Comparison of ENCODE assay signal across 13 cellular contexts in genomic region chr5:139707445-139708003, GRCh38. TPM values are rescaled to one million over a fixed set of nuclear protein-coding genes. Genes with fewer than 3 reads are reported as not detected.
DNase-seq lines count a peak whose midpoint lies in the region; ATAC-seq lines count a peak whose summit lies in the region.
"Had no signal": no experiment of that assay in that cellular context is flagged by ENCODE, and none has a peak within 500 bp of the region (broad histone marks: within the 10 kb centered on the region; RNA-seq: fewer than 3 reads in every experiment).

No MANE protein-coding gene starts in this region.

- peaks cover 0 to 43% (median 7%) of the 10 kb centered on the region in 4 donors for H3K4me1 Mint-ChIP-seq in CD4-positive, CD25-positive, alpha-beta regulatory T cell
- H3K4me1 Mint-ChIP-seq in naive B cell: peaks cover 32 to 49% (median 48%) of the 10 kb centered on the region in 3 donors

- H3K9me3 Mint-ChIP-seq in CD4-positive, CD25-positive, alpha-beta regulatory T cell: peaks cover 0 to 6% (median 0%) of the 10 kb centered on the region in 7 donors
- peaks cover 0 to 2% (median 0%) of the 10 kb centered on the region in 7 donors for H3K9me3 Mint-ChIP-seq in naive B cell

- peak overlapping the region in 2 of 4 donors; percentile 14 to 20 for H3K4me3 Mint-ChIP-seq in CD4-positive, CD25-positive, alpha-beta regulatory T cell
- peak overlapping the region in 2 of 8 donors; percentile 45 to 61 for H3K4me3 Mint-ChIP-seq in naive B cell

- H3K27me3 ChIP-seq in CD4-positive, CD25-positive, alpha-beta regulatory T cell (ENCODE audit: control insufficient read depth, insufficient read depth, low read length): peaks cover 3% of the 10 kb centered on the region
- peaks cover 4% of the 10 kb centered on the region for H3K27me3 ChIP-seq in HUES64 (ENCODE audit: insufficient read depth, low read length)
- H3K27me3 ChIP-seq: tibial artery had no signal

- DNase-seq in CD4-positive, CD25-positive, alpha-beta regulatory T cell: no peak
- DNase-seq in cerebellar cortex (ENCODE audit: low spot score) (peak; percentile 71), naive B cell (no peak), cerebellar nuclear complex (lab: John Stamatoyannopoulos, UW) (no peak), NCI-H2227 (lab: John Stamatoyannopoulos, UW; ENCODE audit: unreplicated experiment) (no peak)
- no peak for DNase-seq in activated effector memory CD4-positive, alpha-beta T cell treated with anti-CD3 and anti-CD28 coated beads, Interleukin-2, amount 50 U/mL, for 16 hours
- DNase-seq: MM.1S; sigmoid colon; stimulated activated CD8-positive, alpha-beta memory T cell treated with anti-CD3 and anti-CD28 coated beads, Interleukin-4, amount 100 ng/mL, for 48 hours; tibial artery had no signal

- H3K9me3 ChIP-seq in CD4-positive, CD25-positive, alpha-beta regulatory T cell (ENCODE audit: control insufficient read depth in 2 of 2, low read length in 2 of 2): no peaks in the 10 kb centered on the region
- H3K9me3 ChIP-seq in HUES64 (ENCODE audit: insufficient read depth, low read depth, low read length): no peaks in the 10 kb centered on the region
- H3K9me3 ChIP-seq: sigmoid colon, tibial artery had no signal

- H3K36me3 ChIP-seq in CD4-positive, CD25-positive, alpha-beta regulatory T cell (ENCODE audit: control insufficient read depth, insufficient read depth, low read length): no peaks in the 10 kb centered on the region
- H3K36me3 ChIP-seq in HUES64 (ENCODE audit: insufficient read depth, low read length): no peaks in the 10 kb centered on the region
- H3K36me3 ChIP-seq: sigmoid colon, tibial artery had no signal

- H3K27ac ChIP-seq in CD4-positive, CD25-positive, alpha-beta regulatory T cell (ENCODE audit: insufficient read depth, low read length, poor library complexity, severe bottlenecking): no peak overlapping the region
- H3K27ac ChIP-seq in HUES64 (ENCODE audit: low read depth, low read length): peak overlapping the region; percentile 44; the same call in 1 of the 2 replicates

- no peak for ATAC-seq in CD4-positive, CD25-positive, alpha-beta regulatory T cell (ENCODE audit: low read depth in 2 of 2)
- no peak for ATAC-seq in naive B cell (ENCODE audit: low read depth in 2 of 2)
- no peak for ATAC-seq in GM18868 (IDR thresholded peaks at IDR 0.05; ENCODE audit: unreplicated experiment)

- H3K27me3 Mint-ChIP-seq in CD4-positive, CD25-positive, alpha-beta regulatory T cell: peaks cover 27% of the 10 kb centered on the region
- H3K27me3 Mint-ChIP-seq in naive B cell: peaks cover 3 to 12% (median 5%) of the 10 kb centered on the region in 3 donors

- 41% methylated on average over 3 of the region's 5 CpGs for WGBS in HUES64

- H3K27ac Mint-ChIP-seq in CD4-positive, CD25-positive, alpha-beta regulatory T cell: peak overlapping the region in 2 of 3 donors; percentile 25 to 42
- H3K27ac Mint-ChIP-seq in naive B cell: peak overlapping the region in 4 of 6 donors; percentile 55 to 96 (median 72)

- H3K9ac ChIP-seq in HUES64 (ENCODE audit: low read depth, low read length): no peak overlapping the region

- no peaks in the 10 kb centered on the region for H3K36me3 Mint-ChIP-seq in CD4-positive, CD25-positive, alpha-beta regulatory T cell
- H3K36me3 Mint-ChIP-seq in naive B cell: no peaks in the 10 kb centered on the region

- no peak overlapping the region for H3K4me3 ChIP-seq in CD4-positive, CD25-positive, alpha-beta regulatory T cell (ENCODE audit: low read depth, low read length)
- no peak overlapping the region for H3K4me3 ChIP-seq in HUES64 (ENCODE audit: low read length)
- H3K4me3 ChIP-seq: coronary artery, sigmoid colon, tibial artery had no signal

- H3K4me1 ChIP-seq in CD4-positive, CD25-positive, alpha-beta regulatory T cell (ENCODE audit: control insufficient read depth, insufficient read depth, low read length, poor library complexity, severe bottlenecking): peaks cover 26% of the 10 kb centered on the region
- H3K4me1 ChIP-seq in HUES64 (ENCODE audit: insufficient read depth, low read length): peaks cover 28% of the 10 kb centered on the region

RNA-seq across cellular contexts. Expression of gene CXXC5, which starts 59.4 kb away (rescaled TPM):
- total RNA-seq in CD4-positive, CD25-positive, alpha-beta regulatory T cell: 4.6 TPM
- polyA plus RNA-seq in CD4-positive, CD25-positive, alpha-beta regulatory T cell: 10 to 100 TPM in 1 of 4 donors, 1 to 10 TPM in 3; 7.2 to 12.7 (median 8.4) TPM
- polyA plus RNA-seq in HUES64 (2013, experiment 1 of 2): 83.6 TPM
- 88.1 TPM for polyA plus RNA-seq in HUES64 (2013, experiment 2 of 2)
- 100 to 1,000 TPM; 351 to 547 (median 399) TPM for polyA plus RNA-seq in naive B cell (ENCODE audit: low read depth in 6 of 6)

Comparison
In these comparisons a context has a peak if more than half of its experiments do, and no peak if none do; other contexts are left out.
1. RNA of gene CXXC5, which starts 59.4 kb away (polyA plus RNA-seq): 351 to 547 TPM in naive B cell; 7.2 to 12.7 TPM in CD4-positive, CD25-positive, alpha-beta regulatory T cell; every median in the first group is over 10 times any median in the second.